Comparison of ENCODE assay signal across 9 cellular contexts in genomic region chr19:40756502-40757110, GRCh38. TPM values are rescaled to one million over a fixed set of nuclear protein-coding genes. Genes with fewer than 3 reads are reported as not detected.
DNase-seq lines count a peak whose midpoint lies in the region; ATAC-seq, FAIRE-seq and TF ChIP-seq lines count a peak whose summit lies in the region.
"Had no signal": no experiment of that assay in that cellular context is flagged by ENCODE, and none has a peak within 500 bp of the region (broad histone marks: within the 10 kb centered on the region; RNA-seq: fewer than 3 reads in every experiment).

No MANE protein-coding gene starts in this region.

- TF ChIP-seq POLR2A in GM12892 (IDR thresholded peaks at IDR 0.05; ENCODE audit: low read depth, low read length) = 0 out of 2 replicates have a peak, but pooled peaks have one; percentile 19

- DNase-seq in GM12892 (ENCODE audit: insufficient read length) (no peak), T-helper 22 cell (ENCODE audit: low read depth) (peak; percentile 15)
- DNase-seq in central memory CD4-positive, alpha-beta T cell = peak; percentile 28
- peak; percentile 15 for DNase-seq in stimulated activated CD4-positive, alpha-beta T cell treated with anti-CD3 and anti-CD28 coated beads, Interleukin-12 subunit alpha, Interleukin-12 subunit beta, amount 100 ng/mL, for 4 hours
- DNase-seq in activated CD4-positive, CD25-positive, alpha-beta regulatory T cell treated with anti-CD3 and anti-CD28 coated beads, Interleukin-2, amount 50 U/mL, for 72 hours = no peak
- DNase-seq: T1000 had no signal

- FAIRE-seq in GM12892 (lab: Jason Lieb, UNC) = no peak

- ATAC-seq in HG03565 (IDR thresholded peaks at IDR 0.05; ENCODE audit: unreplicated experiment) (no peak), GM21390 (IDR thresholded peaks at IDR 0.05; ENCODE audit: unreplicated experiment) (no peak)
- ATAC-seq in activated CD4-positive, CD25-positive, alpha-beta regulatory T cell treated with anti-CD3 and anti-CD28 coated beads, Interleukin-2, amount 50 U/mL, for 24 hours = no peak

RNA-seq across cellular contexts. Expression of gene SNRPA, which starts 5.6 kb away (rescaled TPM):
- polyA plus RNA-seq in GM12892 (2012; ENCODE audit: missing spikeins) = 122 TPM

RNA-seq across cellular contexts. Expression of gene ACTMAP, which starts 6.3 kb away (rescaled TPM):
- polyA plus RNA-seq in GM12892 (2012; ENCODE audit: missing spikeins) = 9.3 TPM

RNA-seq across cellular contexts. Expression of gene MIA, which starts 18.7 kb away (rescaled TPM):
- polyA plus RNA-seq in GM12892 (2012; ENCODE audit: missing spikeins) = 2.0 TPM

RNA-seq across cellular contexts. Expression of gene RAB4B, which starts 21.4 kb away (rescaled TPM):
- polyA plus RNA-seq in GM12892 (2012; ENCODE audit: missing spikeins) = 19.0 TPM

RNA-seq across cellular contexts. Expression of gene ITPKC, which starts 39.7 kb away (rescaled TPM):
- polyA plus RNA-seq in GM12892 (2012; ENCODE audit: missing spikeins) = 3.3 TPM

Comparison
In these comparisons a context has a peak if more than half of its experiments do, and no peak if none do; other contexts are left out.
1. DNase-seq: peak in T-helper 22 cell (single experiment), central memory CD4-positive, alpha-beta T cell (single experiment) and stimulated activated CD4-positive, alpha-beta T cell treated with anti-CD3 and anti-CD28 coated beads, Interleukin-12 subunit alpha, Interleukin-12 subunit beta, amount 100 ng/mL, for 4 hours (single experiment); none in GM12892 (single experiment) and activated CD4-positive, CD25-positive, alpha-beta regulatory T cell treated with anti-CD3 and anti-CD28 coated beads, Interleukin-2, amount 50 U/mL, for 72 hours (single experiment).